ENCODE assay signal across 1 cellular context in the genomic region with DNA sequence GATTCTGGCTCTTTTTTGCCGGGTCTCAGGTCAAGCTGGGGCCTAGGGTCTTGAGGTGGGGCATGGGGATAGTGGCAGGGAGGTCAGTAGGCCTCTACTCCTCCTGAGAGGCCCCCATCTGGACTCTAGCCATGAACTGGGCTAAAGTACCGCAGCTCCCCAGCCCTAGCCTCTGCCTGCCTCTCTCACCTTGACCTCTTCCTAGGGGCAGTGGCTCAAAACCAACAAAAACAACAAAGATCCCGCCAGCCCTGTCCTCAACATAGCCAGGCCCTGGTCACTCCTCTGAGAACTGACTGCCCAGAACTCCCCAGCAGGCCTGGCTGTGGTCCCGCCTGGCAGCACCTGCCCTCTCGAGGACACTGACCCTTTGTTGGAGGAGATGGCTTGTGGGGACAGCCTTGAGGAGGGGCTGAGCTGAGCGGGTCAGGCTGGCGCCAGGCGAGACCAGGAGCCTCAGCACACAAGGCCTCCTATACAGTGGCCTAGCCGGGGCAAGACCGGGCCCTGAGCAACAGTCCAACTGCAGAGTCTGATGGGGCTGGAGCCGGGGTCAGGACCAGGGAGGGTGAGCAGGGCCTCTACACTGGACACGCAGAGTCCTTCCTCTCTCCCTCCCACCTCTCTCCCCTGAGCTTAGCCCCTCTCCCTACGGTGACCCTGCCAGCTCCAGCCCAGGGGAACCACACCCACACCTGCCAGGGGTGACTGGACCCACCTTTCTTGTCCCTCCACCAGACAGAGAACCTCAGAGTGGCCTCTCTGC.
TF ChIP-seq lines count a peak whose summit lies in the region.

No MANE protein-coding gene starts in this region.

TF ChIP-seq in HepG2, 621 proteins besides CTCF, POLR2A, EP300 and RAD21 (continued from another document and continues in another):
- no peak for TF ChIP-seq JARID2 (CRISPR knock-in tag; IDR thresholded peaks at IDR 0.05; ENCODE audit: insufficient replicate concordance)
- TF ChIP-seq ZNF790 (CRISPR knock-in tag; IDR thresholded peaks at IDR 0.05; ENCODE audit: borderline replicate concordance), result no peak
- no peak for TF ChIP-seq SCMH1 (CRISPR knock-in tag; IDR thresholded peaks at IDR 0.05; ENCODE audit: borderline replicate concordance)
- no peak for TF ChIP-seq PTBP1 (IDR thresholded peaks at IDR 0.05; ENCODE audit: low read depth, low read length, poor library complexity, severe bottlenecking)
- TF ChIP-seq ZNF589 (CRISPR knock-in tag; conservative IDR thresholded peaks at IDR 0.05), result 0 out of 2 replicates have a peak, but pooled peaks have one; percentile 23
- TF ChIP-seq, protein P1, sequence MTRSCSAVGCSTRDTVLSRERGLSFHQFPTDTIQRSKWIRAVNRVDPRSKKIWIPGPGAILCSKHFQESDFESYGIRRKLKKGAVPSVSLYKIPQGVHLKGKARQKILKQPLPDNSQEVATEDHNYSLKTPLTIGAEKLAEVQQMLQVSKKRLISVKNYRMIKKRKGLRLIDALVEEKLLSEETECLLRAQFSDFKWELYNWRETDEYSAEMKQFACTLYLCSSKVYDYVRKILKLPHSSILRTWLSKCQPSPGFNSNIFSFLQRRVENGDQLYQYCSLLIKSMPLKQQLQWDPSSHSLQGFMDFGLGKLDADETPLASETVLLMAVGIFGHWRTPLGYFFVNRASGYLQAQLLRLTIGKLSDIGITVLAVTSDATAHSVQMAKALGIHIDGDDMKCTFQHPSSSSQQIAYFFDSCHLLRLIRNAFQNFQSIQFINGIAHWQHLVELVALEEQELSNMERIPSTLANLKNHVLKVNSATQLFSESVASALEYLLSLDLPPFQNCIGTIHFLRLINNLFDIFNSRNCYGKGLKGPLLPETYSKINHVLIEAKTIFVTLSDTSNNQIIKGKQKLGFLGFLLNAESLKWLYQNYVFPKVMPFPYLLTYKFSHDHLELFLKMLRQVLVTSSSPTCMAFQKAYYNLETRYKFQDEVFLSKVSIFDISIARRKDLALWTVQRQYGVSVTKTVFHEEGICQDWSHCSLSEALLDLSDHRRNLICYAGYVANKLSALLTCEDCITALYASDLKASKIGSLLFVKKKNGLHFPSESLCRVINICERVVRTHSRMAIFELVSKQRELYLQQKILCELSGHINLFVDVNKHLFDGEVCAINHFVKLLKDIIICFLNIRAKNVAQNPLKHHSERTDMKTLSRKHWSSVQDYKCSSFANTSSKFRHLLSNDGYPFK (CRISPR knock-in tag; IDR thresholded peaks at IDR 0.05; ENCODE audit: borderline replicate concordance), result peak; percentile 80; the same call in 1 of the 2 replicates
- no peak for TF ChIP-seq AGO2 (optimal IDR thresholded peaks at IDR 0.05; ENCODE audit: low read depth, low read length)
- TF ChIP-seq, protein P2, sequence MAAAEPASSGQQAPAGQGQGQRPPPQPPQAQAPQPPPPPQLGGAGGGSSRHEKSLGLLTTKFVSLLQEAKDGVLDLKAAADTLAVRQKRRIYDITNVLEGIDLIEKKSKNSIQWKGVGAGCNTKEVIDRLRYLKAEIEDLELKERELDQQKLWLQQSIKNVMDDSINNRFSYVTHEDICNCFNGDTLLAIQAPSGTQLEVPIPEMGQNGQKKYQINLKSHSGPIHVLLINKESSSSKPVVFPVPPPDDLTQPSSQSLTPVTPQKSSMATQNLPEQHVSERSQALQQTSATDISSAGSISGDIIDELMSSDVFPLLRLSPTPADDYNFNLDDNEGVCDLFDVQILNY (CRISPR knock-in tag; conservative IDR thresholded peaks at IDR 0.05), result no peak
- TF ChIP-seq, protein P3, sequence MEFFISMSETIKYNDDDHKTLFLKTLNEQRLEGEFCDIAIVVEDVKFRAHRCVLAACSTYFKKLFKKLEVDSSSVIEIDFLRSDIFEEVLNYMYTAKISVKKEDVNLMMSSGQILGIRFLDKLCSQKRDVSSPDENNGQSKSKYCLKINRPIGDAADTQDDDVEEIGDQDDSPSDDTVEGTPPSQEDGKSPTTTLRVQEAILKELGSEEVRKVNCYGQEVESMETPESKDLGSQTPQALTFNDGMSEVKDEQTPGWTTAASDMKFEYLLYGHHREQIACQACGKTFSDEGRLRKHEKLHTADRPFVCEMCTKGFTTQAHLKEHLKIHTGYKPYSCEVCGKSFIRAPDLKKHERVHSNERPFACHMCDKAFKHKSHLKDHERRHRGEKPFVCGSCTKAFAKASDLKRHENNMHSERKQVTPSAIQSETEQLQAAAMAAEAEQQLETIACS (CRISPR knock-in tag; IDR thresholded peaks at IDR 0.05), result no peak
- TF ChIP-seq ZNF792 (CRISPR knock-in tag; IDR thresholded peaks at IDR 0.05), result peak; percentile 90
- peak; percentile 90; the same call in 1 of the 2 replicates for TF ChIP-seq AKAP8 (CRISPR knock-in tag; IDR thresholded peaks at IDR 0.05)
- TF ChIP-seq POLR2AphosphoS2 (IDR thresholded peaks at IDR 0.05; ENCODE audit: low read depth, low read length), result no peak
- TF ChIP-seq, protein P4, sequence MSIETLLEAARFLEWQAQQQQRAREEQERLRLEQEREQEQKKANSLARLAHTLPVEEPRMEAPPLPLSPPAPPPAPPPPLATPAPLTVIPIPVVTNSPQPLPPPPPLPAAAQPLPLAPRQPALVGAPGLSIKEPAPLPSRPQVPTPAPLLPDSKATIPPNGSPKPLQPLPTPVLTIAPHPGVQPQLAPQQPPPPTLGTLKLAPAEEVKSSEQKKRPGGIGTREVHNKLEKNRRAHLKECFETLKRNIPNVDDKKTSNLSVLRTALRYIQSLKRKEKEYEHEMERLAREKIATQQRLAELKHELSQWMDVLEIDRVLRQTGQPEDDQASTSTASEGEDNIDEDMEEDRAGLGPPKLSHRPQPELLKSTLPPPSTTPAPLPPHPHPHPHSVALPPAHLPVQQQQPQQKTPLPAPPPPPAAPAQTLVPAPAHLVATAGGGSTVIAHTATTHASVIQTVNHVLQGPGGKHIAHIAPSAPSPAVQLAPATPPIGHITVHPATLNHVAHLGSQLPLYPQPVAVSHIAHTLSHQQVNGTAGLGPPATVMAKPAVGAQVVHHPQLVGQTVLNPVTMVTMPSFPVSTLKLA (IDR thresholded peaks at IDR 0.05), result peak; percentile 29; the same call in 1 of the 2 replicates
- TF ChIP-seq, protein P5, sequence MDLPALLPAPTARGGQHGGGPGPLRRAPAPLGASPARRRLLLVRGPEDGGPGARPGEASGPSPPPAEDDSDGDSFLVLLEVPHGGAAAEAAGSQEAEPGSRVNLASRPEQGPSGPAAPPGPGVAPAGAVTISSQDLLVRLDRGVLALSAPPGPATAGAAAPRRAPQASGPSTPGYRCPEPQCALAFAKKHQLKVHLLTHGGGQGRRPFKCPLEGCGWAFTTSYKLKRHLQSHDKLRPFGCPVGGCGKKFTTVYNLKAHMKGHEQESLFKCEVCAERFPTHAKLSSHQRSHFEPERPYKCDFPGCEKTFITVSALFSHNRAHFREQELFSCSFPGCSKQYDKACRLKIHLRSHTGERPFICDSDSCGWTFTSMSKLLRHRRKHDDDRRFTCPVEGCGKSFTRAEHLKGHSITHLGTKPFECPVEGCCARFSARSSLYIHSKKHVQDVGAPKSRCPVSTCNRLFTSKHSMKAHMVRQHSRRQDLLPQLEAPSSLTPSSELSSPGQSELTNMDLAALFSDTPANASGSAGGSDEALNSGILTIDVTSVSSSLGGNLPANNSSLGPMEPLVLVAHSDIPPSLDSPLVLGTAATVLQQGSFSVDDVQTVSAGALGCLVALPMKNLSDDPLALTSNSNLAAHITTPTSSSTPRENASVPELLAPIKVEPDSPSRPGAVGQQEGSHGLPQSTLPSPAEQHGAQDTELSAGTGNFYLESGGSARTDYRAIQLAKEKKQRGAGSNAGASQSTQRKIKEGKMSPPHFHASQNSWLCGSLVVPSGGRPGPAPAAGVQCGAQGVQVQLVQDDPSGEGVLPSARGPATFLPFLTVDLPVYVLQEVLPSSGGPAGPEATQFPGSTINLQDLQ (CRISPR knock-in tag; IDR thresholded peaks at IDR 0.05), result no peak
- TF ChIP-seq, protein P6, sequence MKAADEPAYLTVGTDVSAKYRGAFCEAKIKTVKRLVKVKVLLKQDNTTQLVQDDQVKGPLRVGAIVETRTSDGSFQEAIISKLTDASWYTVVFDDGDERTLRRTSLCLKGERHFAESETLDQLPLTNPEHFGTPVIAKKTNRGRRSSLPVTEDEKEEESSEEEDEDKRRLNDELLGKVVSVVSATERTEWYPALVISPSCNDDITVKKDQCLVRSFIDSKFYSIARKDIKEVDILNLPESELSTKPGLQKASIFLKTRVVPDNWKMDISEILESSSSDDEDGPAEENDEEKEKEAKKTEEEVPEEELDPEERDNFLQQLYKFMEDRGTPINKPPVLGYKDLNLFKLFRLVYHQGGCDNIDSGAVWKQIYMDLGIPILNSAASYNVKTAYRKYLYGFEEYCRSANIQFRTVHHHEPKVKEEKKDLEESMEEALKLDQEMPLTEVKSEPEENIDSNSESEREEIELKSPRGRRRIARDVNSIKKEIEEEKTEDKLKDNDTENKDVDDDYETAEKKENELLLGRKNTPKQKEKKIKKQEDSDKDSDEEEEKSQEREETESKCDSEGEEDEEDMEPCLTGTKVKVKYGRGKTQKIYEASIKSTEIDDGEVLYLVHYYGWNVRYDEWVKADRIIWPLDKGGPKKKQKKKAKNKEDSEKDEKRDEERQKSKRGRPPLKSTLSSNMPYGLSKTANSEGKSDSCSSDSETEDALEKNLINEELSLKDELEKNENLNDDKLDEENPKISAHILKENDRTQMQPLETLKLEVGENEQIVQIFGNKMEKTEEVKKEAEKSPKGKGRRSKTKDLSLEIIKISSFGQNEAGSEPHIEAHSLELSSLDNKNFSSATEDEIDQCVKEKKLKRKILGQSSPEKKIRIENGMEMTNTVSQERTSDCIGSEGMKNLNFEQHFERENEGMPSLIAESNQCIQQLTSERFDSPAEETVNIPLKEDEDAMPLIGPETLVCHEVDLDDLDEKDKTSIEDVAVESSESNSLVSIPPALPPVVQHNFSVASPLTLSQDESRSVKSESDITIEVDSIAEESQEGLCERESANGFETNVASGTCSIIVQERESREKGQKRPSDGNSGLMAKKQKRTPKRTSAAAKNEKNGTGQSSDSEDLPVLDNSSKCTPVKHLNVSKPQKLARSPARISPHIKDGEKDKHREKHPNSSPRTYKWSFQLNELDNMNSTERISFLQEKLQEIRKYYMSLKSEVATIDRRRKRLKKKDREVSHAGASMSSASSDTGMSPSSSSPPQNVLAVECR (CRISPR knock-in tag; IDR thresholded peaks at IDR 0.05; ENCODE audit: borderline replicate concordance), result peak; percentile 76; the same call in 1 of the 2 replicates
- TF ChIP-seq, protein P7, sequence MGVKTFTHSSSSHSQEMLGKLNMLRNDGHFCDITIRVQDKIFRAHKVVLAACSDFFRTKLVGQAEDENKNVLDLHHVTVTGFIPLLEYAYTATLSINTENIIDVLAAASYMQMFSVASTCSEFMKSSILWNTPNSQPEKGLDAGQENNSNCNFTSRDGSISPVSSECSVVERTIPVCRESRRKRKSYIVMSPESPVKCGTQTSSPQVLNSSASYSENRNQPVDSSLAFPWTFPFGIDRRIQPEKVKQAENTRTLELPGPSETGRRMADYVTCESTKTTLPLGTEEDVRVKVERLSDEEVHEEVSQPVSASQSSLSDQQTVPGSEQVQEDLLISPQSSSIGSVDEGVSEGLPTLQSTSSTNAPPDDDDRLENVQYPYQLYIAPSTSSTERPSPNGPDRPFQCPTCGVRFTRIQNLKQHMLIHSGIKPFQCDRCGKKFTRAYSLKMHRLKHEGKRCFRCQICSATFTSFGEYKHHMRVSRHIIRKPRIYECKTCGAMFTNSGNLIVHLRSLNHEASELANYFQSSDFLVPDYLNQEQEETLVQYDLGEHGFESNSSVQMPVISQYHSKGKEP (CRISPR knock-in tag; IDR thresholded peaks at IDR 0.05), result 0 out of 2 replicates have a peak, but pooled peaks have one; percentile 30
- 0 out of 2 replicates have a peak, but pooled peaks have one; percentile 34 for TF ChIP-seq AHR (CRISPR knock-in tag; IDR thresholded peaks at IDR 0.05)
- peak; percentile 85 for TF ChIP-seq HOXA3 (CRISPR knock-in tag; IDR thresholded peaks at IDR 0.05)
- no peak for TF ChIP-seq WIZ (CRISPR knock-in tag; IDR thresholded peaks at IDR 0.05)
- peak; percentile 51; the same call in 1 of the 2 replicates for TF ChIP-seq MAZ (IDR thresholded peaks at IDR 0.05; ENCODE audit: borderline replicate concordance, low read depth, low read length)
- peak; percentile 84 for TF ChIP-seq MAZ (CRISPR knock-in tag; IDR thresholded peaks at IDR 0.05; ENCODE audit: low read depth)
- no peak for TF ChIP-seq NPAS2 (CRISPR knock-in tag; IDR thresholded peaks at IDR 0.05; ENCODE audit: borderline replicate concordance)
- TF ChIP-seq CEBPB (IDR thresholded peaks at IDR 0.05; ENCODE audit: borderline replicate concordance, low read depth, low read length), result no peak
- peak; percentile 41 for TF ChIP-seq U2AF1 (optimal IDR thresholded peaks at IDR 0.05; ENCODE audit: low read depth, low read length)
- TF ChIP-seq, protein P8, sequence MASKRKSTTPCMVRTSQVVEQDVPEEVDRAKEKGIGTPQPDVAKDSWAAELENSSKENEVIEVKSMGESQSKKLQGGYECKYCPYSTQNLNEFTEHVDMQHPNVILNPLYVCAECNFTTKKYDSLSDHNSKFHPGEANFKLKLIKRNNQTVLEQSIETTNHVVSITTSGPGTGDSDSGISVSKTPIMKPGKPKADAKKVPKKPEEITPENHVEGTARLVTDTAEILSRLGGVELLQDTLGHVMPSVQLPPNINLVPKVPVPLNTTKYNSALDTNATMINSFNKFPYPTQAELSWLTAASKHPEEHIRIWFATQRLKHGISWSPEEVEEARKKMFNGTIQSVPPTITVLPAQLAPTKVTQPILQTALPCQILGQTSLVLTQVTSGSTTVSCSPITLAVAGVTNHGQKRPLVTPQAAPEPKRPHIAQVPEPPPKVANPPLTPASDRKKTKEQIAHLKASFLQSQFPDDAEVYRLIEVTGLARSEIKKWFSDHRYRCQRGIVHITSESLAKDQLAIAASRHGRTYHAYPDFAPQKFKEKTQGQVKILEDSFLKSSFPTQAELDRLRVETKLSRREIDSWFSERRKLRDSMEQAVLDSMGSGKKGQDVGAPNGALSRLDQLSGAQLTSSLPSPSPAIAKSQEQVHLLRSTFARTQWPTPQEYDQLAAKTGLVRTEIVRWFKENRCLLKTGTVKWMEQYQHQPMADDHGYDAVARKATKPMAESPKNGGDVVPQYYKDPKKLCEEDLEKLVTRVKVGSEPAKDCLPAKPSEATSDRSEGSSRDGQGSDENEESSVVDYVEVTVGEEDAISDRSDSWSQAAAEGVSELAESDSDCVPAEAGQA (IDR thresholded peaks at IDR 0.05; ENCODE audit: low read depth), result no peak
- TF ChIP-seq, protein P8 (CRISPR knock-in tag; IDR thresholded peaks at IDR 0.05; ENCODE audit: borderline replicate concordance), result no peak
- no peak for TF ChIP-seq MAFK (conservative IDR thresholded peaks at IDR 0.05 in 1 of 2, IDR thresholded peaks at IDR 0.05 in 1 of 2; ENCODE audit: low read length in 2 of 2)
- peak; percentile 70 for TF ChIP-seq TEAD3 (CRISPR knock-in tag; optimal IDR thresholded peaks at IDR 0.05; ENCODE audit: borderline replicate concordance)
- TF ChIP-seq ZNF224 (CRISPR knock-in tag; IDR thresholded peaks at IDR 0.05), result no peak
- no peak for TF ChIP-seq SNRNP70 (IDR thresholded peaks at IDR 0.05; ENCODE audit: low read depth, low read length)
